8 cellular contexts compared by ENCODE assay signal in the genomic region with DNA sequence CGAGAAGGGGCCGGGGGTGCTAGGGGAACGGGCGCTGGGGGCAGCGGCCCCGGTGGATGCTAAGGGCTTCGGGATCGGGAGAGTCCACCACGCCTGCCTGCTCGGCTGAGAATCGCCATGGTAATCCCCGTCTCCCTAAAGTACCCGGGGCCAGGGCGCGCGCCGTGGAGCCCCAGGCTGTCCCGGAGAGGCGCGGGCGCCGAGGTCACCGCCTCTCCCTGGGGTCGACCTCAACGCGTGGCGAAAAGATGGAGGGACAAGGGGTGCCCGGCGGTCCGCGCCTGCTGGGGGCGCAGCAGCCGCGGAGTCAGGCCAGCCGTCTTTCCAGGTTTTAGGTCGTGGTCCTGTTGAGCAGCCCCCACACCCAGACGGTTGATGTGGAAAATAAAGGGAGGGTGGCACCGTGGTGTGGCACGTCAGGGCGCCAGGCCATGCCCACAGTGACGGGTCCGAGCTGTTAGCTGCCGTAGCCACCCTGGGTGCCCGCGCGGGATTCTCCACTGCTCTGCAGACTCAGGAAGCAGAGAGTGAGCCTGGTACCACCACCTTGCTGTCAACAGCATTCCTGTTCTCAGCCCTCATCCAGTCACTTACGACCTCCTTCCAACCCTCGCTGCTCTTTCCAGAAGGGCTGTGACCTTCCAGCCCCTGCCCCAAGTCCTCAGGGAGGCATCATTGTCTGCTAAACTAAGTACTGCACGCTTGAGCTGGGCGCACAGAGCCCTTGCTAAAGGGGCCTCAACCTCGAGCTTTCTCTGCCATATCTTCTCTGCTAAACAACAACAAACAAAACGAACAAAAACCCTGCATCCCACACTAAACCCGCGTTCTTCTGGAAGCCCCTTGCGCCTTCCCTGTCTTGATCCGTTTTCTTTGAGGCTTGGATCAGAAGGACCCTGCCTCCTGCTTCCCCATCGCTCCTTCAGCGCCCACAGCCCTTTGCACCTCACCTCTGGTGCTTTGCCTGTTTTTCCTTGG. TPM values are rescaled to one million over a fixed set of nuclear protein-coding genes. Genes with fewer than 3 reads are reported as not detected.
DNase-seq lines count a peak whose midpoint lies in the region; ATAC-seq and TF ChIP-seq lines count a peak whose summit lies in the region.

No MANE protein-coding gene starts in this region.

- H3K27me3 ChIP-seq in MM.1S (replicated peaks; ENCODE audit: insufficient read depth, low read length) (peaks cover 5% of the 10 kb centered on the region; the same call in 1 of the 2 replicates), iPS DF 6.9 (ENCODE audit: control insufficient read depth, insufficient read depth, low read length) (peaks cover 2% of the 10 kb centered on the region; the same call in 1 of the 2 replicates), smooth muscle cell (ENCODE audit: low read depth) (peaks cover 44% of the 10 kb centered on the region)

- no peaks in the 10 kb centered on the region for H3K36me3 ChIP-seq in MM.1S (replicated peaks; ENCODE audit: insufficient read depth, low read length)
- no peaks in the 10 kb centered on the region for H3K36me3 ChIP-seq in iPS DF 6.9 (ENCODE audit: control insufficient read depth, insufficient read depth, low read length)
- H3K36me3 ChIP-seq in smooth muscle cell (ENCODE audit: low read depth), result no peaks in the 10 kb centered on the region

- H3K4me3 ChIP-seq in MM.1S (ENCODE audit: low read length) (peak overlapping the region; percentile 65), iPS DF 6.9 (ENCODE audit: low read length) (peak overlapping the region; percentile 91; the same call in 1 of the 2 replicates), smooth muscle cell (peak overlapping the region; percentile 57)

- WGBS in iPS DF 6.9 (ENCODE audit: insufficient coverage, insufficient read length), result no CpG with 5 or more reads among the region's 58 CpGs
- WGBS in smooth muscle cell (ENCODE audit: low lambda C conversion rate), result 21% methylated on average over 54 of the region's 58 CpGs

- ATAC-seq in GM19025 (IDR thresholded peaks at IDR 0.05; ENCODE audit: low read depth, unreplicated experiment), result peak; percentile 4
- ATAC-seq in activated naive CD4-positive, alpha-beta T cell treated with anti-CD3 and anti-CD28 coated beads, Interleukin-2, amount 50 U/mL, for 72 hours, result peak in 1 of 2 donors; percentile 1
- no peak for ATAC-seq in HG02678 (IDR thresholded peaks at IDR 0.05; ENCODE audit: unreplicated experiment)

- H3K27ac Mint-ChIP-seq in activated naive CD4-positive, alpha-beta T cell treated with anti-CD3 and anti-CD28 coated beads, Interleukin-2, amount 50 U/mL, for 72 hours, result peak overlapping the region; percentile 1 to 76

- H3K9me3 ChIP-seq in MM.1S (replicated peaks; ENCODE audit: insufficient read depth, low read length) (no peaks in the 10 kb centered on the region), iPS DF 6.9 (ENCODE audit: control insufficient read depth, insufficient read depth, low read length) (no peaks in the 10 kb centered on the region), smooth muscle cell (replicated peaks; ENCODE audit: low read depth) (no peaks in the 10 kb centered on the region)

- H3K27ac ChIP-seq in MM.1S (ENCODE audit: low read length) (no peak overlapping the region), iPS DF 6.9 (ENCODE audit: low read length) (no peak overlapping the region), smooth muscle cell (ENCODE audit: low read depth) (no peak overlapping the region)

- no peaks in the 10 kb centered on the region for H3K36me3 Mint-ChIP-seq in activated naive CD4-positive, alpha-beta T cell treated with anti-CD3 and anti-CD28 coated beads, Interleukin-2, amount 50 U/mL, for 72 hours

- peak overlapping the region; percentile 96 for H2AFZ ChIP-seq in MM.1S (ENCODE audit: low read length)
- H2AFZ ChIP-seq in smooth muscle cell (ENCODE audit: low read depth), result peak overlapping the region; percentile 49

- no peak; the same call in 1 of the 2 replicates for TF ChIP-seq CTCF in MM.1S (IDR thresholded peaks at IDR 0.05; ENCODE audit: low read length)
- TF ChIP-seq CTCF in smooth muscle cell (IDR thresholded peaks at IDR 0.05; ENCODE audit: borderline replicate concordance, insufficient read depth, poor library complexity, severe bottlenecking), result no peak

- H3K4me2 ChIP-seq in MM.1S (ENCODE audit: low read depth, low read length) (peak overlapping the region; percentile 96), smooth muscle cell (peak overlapping the region; percentile 89)

- peak overlapping the region; percentile 60 for H3K9ac ChIP-seq in MM.1S (ENCODE audit: low read length)
- no peak overlapping the region for H3K9ac ChIP-seq in smooth muscle cell (ENCODE audit: low read depth)

- H3K9me3 Mint-ChIP-seq in activated naive CD4-positive, alpha-beta T cell treated with anti-CD3 and anti-CD28 coated beads, Interleukin-2, amount 50 U/mL, for 72 hours, result no peaks in the 10 kb centered on the region

- H3K79me2 ChIP-seq in MM.1S (ENCODE audit: low read length), result no peaks in the 10 kb centered on the region
- no peaks in the 10 kb centered on the region for H3K79me2 ChIP-seq in smooth muscle cell (ENCODE audit: low read depth)

- no peaks in the 10 kb centered on the region for H4K20me1 ChIP-seq in MM.1S (ENCODE audit: insufficient read depth, low read length)
- no peaks in the 10 kb centered on the region for H4K20me1 ChIP-seq in smooth muscle cell (ENCODE audit: low read depth)

- H3F3A ChIP-seq in MM.1S (ENCODE audit: insufficient read depth, low read length), result no peaks in the 10 kb centered on the region
- H3F3A ChIP-seq in smooth muscle cell (ENCODE audit: low read depth), result no peaks in the 10 kb centered on the region

- H3K9me2 ChIP-seq in MM.1S (replicated peaks; ENCODE audit: insufficient read depth, low read length), result no peaks in the 10 kb centered on the region

- DNase-seq in 8988T, result peak; percentile 52
- peak; percentile 7 for DNase-seq in MM.1S
- peak in 1 of 2 donors; percentile 20 for DNase-seq in activated naive CD4-positive, alpha-beta T cell treated with anti-CD3 and anti-CD28 coated beads, Interleukin-2, amount 50 U/mL, for 72 hours (ENCODE audit: low spot score in 2 of 2)
- DNase-seq in iPS DF 6.9 (ENCODE audit: low read depth, low spot score), result no peak
- no peak for DNase-seq in smooth muscle cell (lab: John Stamatoyannopoulos, UW; ENCODE audit: unreplicated experiment)
- no peak for DNase-seq in NOMO-1 treated with dmso at 0.1 percent for 144 hours (lab: John Stamatoyannopoulos, UW; ENCODE audit: unreplicated experiment)

- H3K4me1 ChIP-seq in MM.1S (ENCODE audit: low read length), result no peaks in the 10 kb centered on the region
- no peaks in the 10 kb centered on the region for H3K4me1 ChIP-seq in iPS DF 6.9 (ENCODE audit: control insufficient read depth, insufficient read depth, low read length)
- peaks cover 4% of the 10 kb centered on the region for H3K4me1 ChIP-seq in smooth muscle cell (ENCODE audit: low read depth)

RNA-seq across cellular contexts. Expression of a gene that starts 0.7 kb away (rescaled TPM):
- 1 to 10 TPM; 1.0 to 1.7 TPM for total RNA-seq in activated naive CD4-positive, alpha-beta T cell treated with anti-CD3 and anti-CD28 coated beads, Interleukin-2, amount 50 U/mL, for 72 hours
- not detected in 2 replicates for total RNA-seq in smooth muscle cell
- not detected in 2 replicates for polyA plus RNA-seq in smooth muscle cell

Comparison
In these comparisons a context has a peak if more than half of its experiments do, and no peak if none do; other contexts are left out.
1. DNase-seq: peak in 8988T (single experiment) and MM.1S (single experiment); none in iPS DF 6.9 (single experiment), smooth muscle cell (single experiment) and NOMO-1 treated with dmso at 0.1 percent for 144 hours (single experiment).
2. Peak in every context shown above with its lines, with median percentiles within 50 percentile points of each other: H3K4me3 ChIP-seq.